Comparison of ENCODE assay signal across 20 cellular contexts in genomic region chr10:8594176-8594575, GRCh38.
"Had no signal": no experiment of that assay in that cellular context is flagged by ENCODE, and none has a peak within 500 bp of the region (broad histone marks: within the 10 kb centered on the region; RNA-seq: fewer than 3 reads in every experiment).

No MANE protein-coding gene starts in this region.

- H3K36me3 ChIP-seq: left lung, neural progenitor cell, thoracic aorta, upper lobe of right lung had no signal

- H3K4me1 Mint-ChIP-seq: activated naive CD8-positive, alpha-beta T cell treated with anti-CD3 and anti-CD28 coated beads, Interleukin-2, amount 10 ng/mL, durations not matched to agents 7 days and 5 days; neural progenitor cell had no signal

- H3K9me3 ChIP-seq: left lung, thoracic aorta, upper lobe of right lung had no signal

- H3K36me3 Mint-ChIP-seq: activated naive CD8-positive, alpha-beta T cell treated with anti-CD3 and anti-CD28 coated beads, Interleukin-2, amount 10 ng/mL, durations not matched to agents 7 days and 5 days; naive thymus-derived CD8-positive, alpha-beta T cell; neural progenitor cell; stimulated activated naive B cell treated with anti-CD40 and anti-IgM and Interleukin-4, amounts not matched to agents 10 μg/mL and 1 μg/mL and 100 μg/mL, for 72 hours; WTC11 had no signal

- H3K4me1 ChIP-seq: left lung, neural progenitor cell, upper lobe of right lung had no signal

- H3K4me3 ChIP-seq: coronary artery, left lung, lung, neural progenitor cell, thoracic aorta, upper lobe of right lung had no signal

- H3K9ac ChIP-seq: neural progenitor cell had no signal

- H3K27me3 ChIP-seq: left lung, neural progenitor cell, upper lobe of right lung had no signal

- ATAC-seq: left lung; naive thymus-derived CD8-positive, alpha-beta T cell; sciatic nerve; stimulated activated naive B cell treated with anti-CD40 and anti-IgM and Interleukin-4, amounts not matched to agents 10 μg/mL and 1 μg/mL and 100 μg/mL, for 72 hours; upper lobe of right lung; WTC11 had no signal

- H3K4me3 Mint-ChIP-seq: activated naive CD8-positive, alpha-beta T cell treated with anti-CD3 and anti-CD28 coated beads, Interleukin-2, amount 10 ng/mL, durations not matched to agents 7 days and 5 days; naive thymus-derived CD8-positive, alpha-beta T cell; neural progenitor cell; stimulated activated naive B cell treated with anti-CD40 and anti-IgM and Interleukin-4, amounts not matched to agents 10 μg/mL and 1 μg/mL and 100 μg/mL, for 72 hours; WTC11 had no signal

- H2AFZ ChIP-seq: neural progenitor cell had no signal

- H3K4me2 ChIP-seq: neural progenitor cell had no signal

- H3K27ac ChIP-seq: coronary artery, left lung, neural progenitor cell, thoracic aorta, upper lobe of right lung had no signal

- H3K27ac Mint-ChIP-seq: activated naive CD8-positive, alpha-beta T cell treated with anti-CD3 and anti-CD28 coated beads, Interleukin-2, amount 10 ng/mL, durations not matched to agents 7 days and 5 days; naive thymus-derived CD8-positive, alpha-beta T cell; neural progenitor cell; stimulated activated naive B cell treated with anti-CD40 and anti-IgM and Interleukin-4, amounts not matched to agents 10 μg/mL and 1 μg/mL and 100 μg/mL, for 72 hours; WTC11 had no signal

- H3K9me3 Mint-ChIP-seq: activated naive CD8-positive, alpha-beta T cell treated with anti-CD3 and anti-CD28 coated beads, Interleukin-2, amount 10 ng/mL, durations not matched to agents 7 days and 5 days; naive thymus-derived CD8-positive, alpha-beta T cell; neural progenitor cell; stimulated activated naive B cell treated with anti-CD40 and anti-IgM and Interleukin-4, amounts not matched to agents 10 μg/mL and 1 μg/mL and 100 μg/mL, for 72 hours; WTC11 had no signal

- DNase-seq: activated CD4-positive, alpha-beta T cell treated with anti-CD3 and anti-CD28 coated beads, Interleukin-2, amount 50 U/mL, for 4 hours; activated naive CD4-positive, alpha-beta T cell treated with Interleukin-2 at 50 U/mL for 16 hours; activated naive CD8-positive, alpha-beta T cell treated with anti-CD3 and anti-CD28 coated beads, Interleukin-2, amount 10 ng/mL, durations not matched to agents 7 days and 5 days; activated T-cell treated with anti-CD3 and anti-CD28 coated beads, Interleukin-2, amount 50 U/mL, for 48 hours; amniotic stem cell; foreskin fibroblast; left lung; naive thymus-derived CD8-positive, alpha-beta T cell; posterior cingulate gyrus; stimulated activated CD4-positive, alpha-beta T cell treated with anti-CD3 and anti-CD28 coated beads, Interleukin-2, amount 100 ng/mL, for 48 hours; stimulated activated CD8-positive, alpha-beta memory T cell treated with anti-CD3 and anti-CD28 coated beads, Interleukin-4, amount 100 ng/mL, for 48 hours; stimulated activated naive B cell treated with anti-CD40 and anti-IgM and Interleukin-4, amounts not matched to agents 10 μg/mL and 1 μg/mL and 100 μg/mL, for 72 hours; T1000; upper lobe of right lung had no signal
